In the genomic region with DNA sequence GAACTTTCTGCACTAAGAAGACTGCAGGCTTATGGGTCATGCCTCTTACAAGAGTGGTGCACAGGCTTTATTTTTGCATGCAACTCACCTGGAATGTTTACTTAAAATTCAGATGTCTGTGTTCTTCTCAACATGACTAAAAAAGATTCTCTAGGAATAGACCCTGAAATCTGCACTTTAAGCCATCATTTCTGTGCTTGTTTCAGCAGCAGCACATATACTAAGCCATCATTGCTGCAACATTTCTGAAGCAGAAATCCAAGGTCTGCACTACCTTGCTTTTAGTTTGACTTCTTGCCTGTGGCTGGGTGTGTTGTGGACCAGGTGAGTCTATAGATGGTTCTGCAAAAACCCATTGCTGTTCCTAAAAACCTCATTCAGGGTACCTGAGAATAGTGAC, we compare ENCODE assay signal across 26 cellular contexts.
"Had no signal": no experiment of that assay in that cellular context is flagged by ENCODE, and none has a peak within 500 bp of the region (broad histone marks: within the 10 kb centered on the region; RNA-seq: fewer than 3 reads in every experiment).

No MANE protein-coding gene starts in this region.

- H3K9me3 ChIP-seq: suprapubic skin, testis, thoracic aorta, thyroid gland, tibial artery, tibial nerve, transverse colon, upper lobe of left lung, upper lobe of right lung, uterus, vagina had no signal

- H3K36me3 ChIP-seq: stomach, suprapubic skin, thoracic aorta, thyroid gland, tibial artery, tibial nerve, transverse colon, upper lobe of left lung, upper lobe of right lung, uterus, vagina had no signal

- ATAC-seq: stimulated activated effector memory CD8-positive, alpha-beta T cell treated with anti-CD3 and anti-CD28 coated beads, Interleukin-12 subunit alpha, Interleukin-12 subunit beta, amount 100 ng/mL, for 72 hours; stimulated activated memory B cell treated with anti-CD40 and anti-IgM and Interleukin-4, amounts not matched to agents 10 μg/mL and 1 μg/mL and 100 μg/mL, for 72 hours; stimulated activated naive B cell treated with anti-CD40 and anti-IgM and Interleukin-4, amounts not matched to agents 10 μg/mL and 1 μg/mL and 100 μg/mL, for 72 hours; stimulated activated naive CD8-positive, alpha-beta T cell treated with anti-CD3 and anti-CD28 coated beads, Interleukin-15, amount 100 ng/mL, for 72 hours; stimulated activated naive CD8-positive, alpha-beta T cell treated with anti-CD3 and anti-CD28 coated beads, Interleukin-15, Interleukin-2, amounts not matched to agents 100 U/mL and 50 U/mL, for 24 hours; upper lobe of right lung had no signal

- DNase-seq: stimulated activated CD4-positive, alpha-beta T cell treated with anti-CD3 and anti-CD28 coated beads, Interleukin-2, amount 100 ng/mL, for 48 hours; stimulated activated CD4-positive, alpha-beta T cell treated with anti-CD3 and anti-CD28 coated beads, Interleukin-4, amount 100 ng/mL, for 1 hour; stimulated activated CD4-positive, alpha-beta T cell treated with anti-CD3 and anti-CD28 coated beads, Interleukin-4, amount 100 ng/mL, for 24 hours; stimulated activated CD4-positive, alpha-beta T cell treated with anti-CD3 and anti-CD28 coated beads, Interleukin-4, amount 100 ng/mL, for 4 hours; stimulated activated CD8-positive, alpha-beta memory T cell treated with anti-CD3 and anti-CD28 coated beads, Interleukin-4, amount 100 ng/mL, for 48 hours; stimulated activated naive B cell treated with anti-CD40 and anti-IgM and Interleukin-4, amounts not matched to agents 10 μg/mL and 1 μg/mL and 100 μg/mL, for 72 hours; stimulated activated naive CD4-positive, alpha-beta T cell; stimulated activated naive CD4-positive, alpha-beta T cell treated with Interleukin-2 at 50 U/mL for 16 hours; stimulated activated naive CD8-positive, alpha-beta T cell treated with anti-CD3 and anti-CD28 coated beads, Interleukin-15, amount 100 ng/mL, for 72 hours; stimulated activated naive CD8-positive, alpha-beta T cell treated with anti-CD3 and anti-CD28 coated beads, Interleukin-15, Interleukin-2, amounts not matched to agents 100 U/mL and 50 U/mL, for 24 hours; stomach; testis; thyroid gland; tibial artery; transverse colon; trophoblast cell; upper lobe of left lung; upper lobe of right lung; uterus had no signal

- FAIRE-seq: urothelium cell line had no signal

- H3K27ac ChIP-seq: stomach, suprapubic skin, testis, thyroid gland, tibial nerve, transverse colon, upper lobe of left lung, upper lobe of right lung, uterus, vagina had no signal

- H3K27me3 ChIP-seq: stomach, suprapubic skin, testis, thyroid gland, tibial artery, tibial nerve, transverse colon, upper lobe of left lung, upper lobe of right lung, uterus, vagina had no signal

- H3K4me3 ChIP-seq: stomach, suprapubic skin, testis, thoracic aorta, thyroid gland, tibial artery, tibial nerve, transverse colon, upper lobe of left lung, upper lobe of right lung, uterus, vagina had no signal

- H3K4me1 ChIP-seq: stomach, testis, tibial nerve, transverse colon, upper lobe of left lung, upper lobe of right lung, uterus had no signal
